Comparison of ENCODE assay signal across 13 cellular contexts in the genomic region with DNA sequence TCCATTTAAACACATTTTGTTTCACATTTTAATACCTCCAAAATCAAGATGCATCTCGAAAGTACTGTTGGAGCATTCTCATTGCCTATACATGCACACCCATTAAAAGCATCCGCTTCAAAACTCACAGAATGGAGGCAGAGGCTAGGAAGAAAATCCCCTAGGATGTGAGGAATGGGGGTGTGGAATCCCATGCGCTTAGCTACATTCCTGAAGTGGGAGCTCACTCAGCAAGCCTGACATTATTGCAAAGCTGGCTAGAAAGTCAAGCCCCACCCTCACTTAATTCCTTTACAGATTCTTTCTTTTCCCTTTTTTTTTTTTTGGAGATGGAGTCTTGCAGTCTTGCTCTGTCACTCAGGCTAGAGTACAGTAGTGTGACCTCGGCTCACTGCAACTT. TPM values are rescaled to one million over a fixed set of nuclear protein-coding genes. Genes with fewer than 3 reads are reported as not detected.
DNase-seq lines count a peak whose midpoint lies in the region; FAIRE-seq and TF ChIP-seq lines count a peak whose summit lies in the region.
"Had no signal": no experiment of that assay in that cellular context is flagged by ENCODE, and none has a peak within 500 bp of the region (broad histone marks: within the 10 kb centered on the region; RNA-seq: fewer than 3 reads in every experiment).

No MANE protein-coding gene starts in this region.

- no peak for TF ChIP-seq CTCF in fibroblast of mammary gland (conservative IDR thresholded peaks at IDR 0.05; ENCODE audit: control insufficient read depth, insufficient read depth, low read depth, low read length)
- TF ChIP-seq CTCF in transverse colon (IDR thresholded peaks at IDR 0.05): no peak

- H3K4me1 ChIP-seq in skeletal muscle satellite cell (ENCODE audit: control insufficient read depth, insufficient read depth, low read length): peaks cover 14% of the 10 kb centered on the region
- peaks cover 0 to 12% (median 8%) of the 10 kb centered on the region in 4 donors for H3K4me1 ChIP-seq in transverse colon

- in situ Hi-C loops in transverse colon (cut with MboI; ENCODE audit: low pct_ligation_motif_present in 1 of 4, low pct_unique_long_range_greater_than_20kb in 1 of 4, low sequenced_read_pairs in 3 of 4): loop anchor here (10.0 to 25.0 kb wide), 5 partner anchors 126 to 556 kb away; a partner anchor contains a TSS

- WGBS in transverse colon (ENCODE audit: low coverage in 1 of 2), 2 donors: 50 to 60% methylated on average over 4 of the region's 4 CpGs

- no peak overlapping the region for H3K27ac ChIP-seq in transverse colon
- H3K27ac ChIP-seq: cardiac muscle cell, esophagus muscularis mucosa had no signal

- no peak for TF ChIP-seq EP300 in transverse colon (IDR thresholded peaks at IDR 0.05; ENCODE audit: low read depth)

- H3K27me3 ChIP-seq in skeletal muscle satellite cell (ENCODE audit: control insufficient read depth, insufficient read depth, low read length) (no peaks in the 10 kb centered on the region), transverse colon (peaks cover 3% of the 10 kb centered on the region)
- H3K27me3 ChIP-seq: cardiac muscle cell had no signal

- intact Hi-C loops in transverse colon (cut with DNase I; ENCODE audit: low total_unique reads): loop anchor here (5.0 to 10.0 kb wide), 2 partner anchors 138 to 556 kb away; no protein-coding TSS in a partner anchor

- FAIRE-seq in RCC 7860 (lab: Jason Lieb, UNC): no peak

- no peaks in the 10 kb centered on the region for H3K9me3 ChIP-seq in skeletal muscle satellite cell (replicated peaks; ENCODE audit: low read length)
- H3K9me3 ChIP-seq in transverse colon: no peaks in the 10 kb centered on the region

- peak overlapping the region; percentile 44 for H3K9ac ChIP-seq in skeletal muscle satellite cell (ENCODE audit: low read depth, low read length)

- no peak for TF ChIP-seq POLR2A in transverse colon (IDR thresholded peaks at IDR 0.05)

- peak; percentile 72 for DNase-seq in GM04503 (ENCODE audit: low read depth)
- peak; percentile 32 for DNase-seq in RCC 7860 (ENCODE audit: low spot score)
- DNase-seq in fibroblast of mammary gland (ENCODE audit: low read depth): peak; percentile 77
- DNase-seq in NCI-H748 treated with DMSO at 0.1 percent for 48 hours (lab: John Stamatoyannopoulos, UW): no peak
- DNase-seq in transverse colon: no peak
- DNase-seq in globus pallidus (ENCODE audit: low spot score): no peak
- DNase-seq: activated CD4-positive, alpha-beta T cell treated with anti-CD3 and anti-CD28 coated beads for 36 hours; left cardiac atrium; NCI-H1417 treated with DMSO at 0.1 percent for 48 hours; NCI-H82 had no signal

- no peaks in the 10 kb centered on the region for H3K36me3 ChIP-seq in skeletal muscle satellite cell (ENCODE audit: insufficient read depth, low read length)
- no peaks in the 10 kb centered on the region for H3K36me3 ChIP-seq in transverse colon
- H3K36me3 ChIP-seq: cardiac muscle cell, esophagus muscularis mucosa had no signal

- H3K4me3 ChIP-seq in fibroblast of mammary gland (ENCODE audit: control insufficient read depth, low read depth, low read length) (no peak overlapping the region), skeletal muscle satellite cell (ENCODE audit: low read length) (no peak overlapping the region), transverse colon (no peak overlapping the region)
- H3K4me3 ChIP-seq: cardiac muscle cell, esophagus muscularis mucosa had no signal

- peak overlapping the region; percentile 5 for H3K4me2 ChIP-seq in skeletal muscle satellite cell (ENCODE audit: low read length)

RNA-seq across cellular contexts. Expression of a gene that starts 4.6 kb away (rescaled TPM):
- 118 and 127 TPM in 2 replicates for total RNA-seq in skeletal muscle satellite cell (2012; rRNA removed)
- 100 to 1,000 TPM in 1 of 4 donors, 10 to 100 TPM in 3; 73.0 to 106 (median 88.6) TPM for total RNA-seq in transverse colon

RNA-seq across cellular contexts. Expression of a gene that starts 7.3 kb away (rescaled TPM):
- total RNA-seq in skeletal muscle satellite cell (2012; rRNA removed): not detected in 2 replicates
- total RNA-seq in transverse colon: not detected
- total RNA-seq: activated CD4-positive, alpha-beta T cell treated with anti-CD3 and anti-CD28 coated beads for 36 hours; cardiac muscle cell; esophagus muscularis mucosa; left cardiac atrium had no signal

RNA-seq across cellular contexts. Expression of a gene that starts 17.1 kb away (rescaled TPM):
- total RNA-seq in skeletal muscle satellite cell (2012; rRNA removed): 124 and 126 TPM in 2 replicates
- total RNA-seq in transverse colon: 10 to 100 TPM; 15.1 to 41.8 (median 35.0) TPM

RNA-seq across cellular contexts. Expression of a gene that starts 37.1 kb away (rescaled TPM):
- total RNA-seq in skeletal muscle satellite cell (2012; rRNA removed): not detected in 2 replicates
- 10 to 100 TPM; 17.6 to 55.4 (median 30.8) TPM for total RNA-seq in transverse colon
- total RNA-seq: cardiac muscle cell had no signal

Comparison
In these comparisons a context has a peak if more than half of its experiments do, and no peak if none do; other contexts are left out.
1. DNase-seq: peak in GM04503 (single experiment), RCC 7860 (single experiment) and fibroblast of mammary gland (single experiment); none in NCI-H748 treated with DMSO at 0.1 percent for 48 hours (single experiment), transverse colon (single experiment) and globus pallidus (single experiment).